1 cellular context compared by ENCODE assay signal in the genomic region with DNA sequence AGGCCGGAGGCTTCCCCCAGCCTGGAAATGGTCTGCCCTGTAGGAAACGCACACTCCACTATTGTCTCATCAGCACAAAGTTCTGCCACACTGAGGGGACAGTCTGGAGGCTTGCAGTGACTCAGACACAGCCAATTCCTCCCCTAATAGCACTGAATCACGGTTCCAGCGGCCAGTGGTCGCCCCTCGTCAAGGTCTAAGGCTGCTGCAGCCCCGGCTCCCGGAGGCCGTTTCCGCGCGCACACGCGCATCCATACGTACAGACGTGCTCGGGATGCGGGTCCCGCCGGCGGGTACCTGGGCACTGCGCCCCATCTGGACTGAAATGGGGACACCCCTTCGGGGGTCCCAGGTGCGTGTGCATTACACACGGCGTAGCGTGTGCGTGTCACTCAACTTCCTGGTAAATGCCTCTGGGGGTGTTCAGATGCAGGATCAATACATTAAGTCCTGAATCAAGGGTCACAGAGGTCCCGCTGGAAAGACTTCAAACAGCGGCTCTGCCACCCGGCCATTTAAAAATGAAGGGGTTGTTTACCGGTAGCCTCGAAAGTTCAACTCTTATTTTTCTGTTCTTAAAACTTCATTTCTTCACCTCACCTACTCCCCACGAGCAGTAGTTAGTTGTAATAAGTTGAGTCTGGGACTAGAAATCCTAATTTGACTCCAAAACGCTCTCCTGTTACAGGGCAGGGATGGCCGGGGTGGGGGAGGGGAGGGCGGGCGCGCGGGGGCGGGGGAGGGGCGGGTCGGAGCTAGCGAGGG.
TF ChIP-seq lines count a peak whose summit lies in the region.

No MANE protein-coding gene starts in this region.

TF ChIP-seq in HepG2, 621 proteins besides CTCF, POLR2A, EP300 and RAD21 (continued from another document and continues in another):
- TF ChIP-seq, protein P1, sequence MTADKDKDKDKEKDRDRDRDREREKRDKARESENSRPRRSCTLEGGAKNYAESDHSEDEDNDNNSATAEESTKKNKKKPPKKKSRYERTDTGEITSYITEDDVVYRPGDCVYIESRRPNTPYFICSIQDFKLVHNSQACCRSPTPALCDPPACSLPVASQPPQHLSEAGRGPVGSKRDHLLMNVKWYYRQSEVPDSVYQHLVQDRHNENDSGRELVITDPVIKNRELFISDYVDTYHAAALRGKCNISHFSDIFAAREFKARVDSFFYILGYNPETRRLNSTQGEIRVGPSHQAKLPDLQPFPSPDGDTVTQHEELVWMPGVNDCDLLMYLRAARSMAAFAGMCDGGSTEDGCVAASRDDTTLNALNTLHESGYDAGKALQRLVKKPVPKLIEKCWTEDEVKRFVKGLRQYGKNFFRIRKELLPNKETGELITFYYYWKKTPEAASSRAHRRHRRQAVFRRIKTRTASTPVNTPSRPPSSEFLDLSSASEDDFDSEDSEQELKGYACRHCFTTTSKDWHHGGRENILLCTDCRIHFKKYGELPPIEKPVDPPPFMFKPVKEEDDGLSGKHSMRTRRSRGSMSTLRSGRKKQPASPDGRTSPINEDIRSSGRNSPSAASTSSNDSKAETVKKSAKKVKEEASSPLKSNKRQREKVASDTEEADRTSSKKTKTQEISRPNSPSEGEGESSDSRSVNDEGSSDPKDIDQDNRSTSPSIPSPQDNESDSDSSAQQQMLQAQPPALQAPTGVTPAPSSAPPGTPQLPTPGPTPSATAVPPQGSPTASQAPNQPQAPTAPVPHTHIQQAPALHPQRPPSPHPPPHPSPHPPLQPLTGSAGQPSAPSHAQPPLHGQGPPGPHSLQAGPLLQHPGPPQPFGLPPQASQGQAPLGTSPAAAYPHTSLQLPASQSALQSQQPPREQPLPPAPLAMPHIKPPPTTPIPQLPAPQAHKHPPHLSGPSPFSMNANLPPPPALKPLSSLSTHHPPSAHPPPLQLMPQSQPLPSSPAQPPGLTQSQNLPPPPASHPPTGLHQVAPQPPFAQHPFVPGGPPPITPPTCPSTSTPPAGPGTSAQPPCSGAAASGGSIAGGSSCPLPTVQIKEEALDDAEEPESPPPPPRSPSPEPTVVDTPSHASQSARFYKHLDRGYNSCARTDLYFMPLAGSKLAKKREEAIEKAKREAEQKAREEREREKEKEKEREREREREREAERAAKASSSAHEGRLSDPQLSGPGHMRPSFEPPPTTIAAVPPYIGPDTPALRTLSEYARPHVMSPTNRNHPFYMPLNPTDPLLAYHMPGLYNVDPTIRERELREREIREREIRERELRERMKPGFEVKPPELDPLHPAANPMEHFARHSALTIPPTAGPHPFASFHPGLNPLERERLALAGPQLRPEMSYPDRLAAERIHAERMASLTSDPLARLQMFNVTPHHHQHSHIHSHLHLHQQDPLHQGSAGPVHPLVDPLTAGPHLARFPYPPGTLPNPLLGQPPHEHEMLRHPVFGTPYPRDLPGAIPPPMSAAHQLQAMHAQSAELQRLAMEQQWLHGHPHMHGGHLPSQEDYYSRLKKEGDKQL (CRISPR knock-in tag; IDR thresholded peaks at IDR 0.05; ENCODE audit: low read depth), result no peak
- TF ChIP-seq, protein P2, sequence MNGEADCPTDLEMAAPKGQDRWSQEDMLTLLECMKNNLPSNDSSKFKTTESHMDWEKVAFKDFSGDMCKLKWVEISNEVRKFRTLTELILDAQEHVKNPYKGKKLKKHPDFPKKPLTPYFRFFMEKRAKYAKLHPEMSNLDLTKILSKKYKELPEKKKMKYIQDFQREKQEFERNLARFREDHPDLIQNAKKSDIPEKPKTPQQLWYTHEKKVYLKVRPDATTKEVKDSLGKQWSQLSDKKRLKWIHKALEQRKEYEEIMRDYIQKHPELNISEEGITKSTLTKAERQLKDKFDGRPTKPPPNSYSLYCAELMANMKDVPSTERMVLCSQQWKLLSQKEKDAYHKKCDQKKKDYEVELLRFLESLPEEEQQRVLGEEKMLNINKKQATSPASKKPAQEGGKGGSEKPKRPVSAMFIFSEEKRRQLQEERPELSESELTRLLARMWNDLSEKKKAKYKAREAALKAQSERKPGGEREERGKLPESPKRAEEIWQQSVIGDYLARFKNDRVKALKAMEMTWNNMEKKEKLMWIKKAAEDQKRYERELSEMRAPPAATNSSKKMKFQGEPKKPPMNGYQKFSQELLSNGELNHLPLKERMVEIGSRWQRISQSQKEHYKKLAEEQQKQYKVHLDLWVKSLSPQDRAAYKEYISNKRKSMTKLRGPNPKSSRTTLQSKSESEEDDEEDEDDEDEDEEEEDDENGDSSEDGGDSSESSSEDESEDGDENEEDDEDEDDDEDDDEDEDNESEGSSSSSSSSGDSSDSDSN (CRISPR knock-in tag; IDR thresholded peaks at IDR 0.05), result peak; percentile 62
- TF ChIP-seq SAFB2 (CRISPR knock-in tag; IDR thresholded peaks at IDR 0.05; ENCODE audit: borderline replicate concordance, low read depth) (no peak), NR1H2 (CRISPR knock-in tag; IDR thresholded peaks at IDR 0.05; ENCODE audit: borderline replicate concordance, low read depth) (no peak), HOXA3 (CRISPR knock-in tag; IDR thresholded peaks at IDR 0.05) (no peak; the same call in 1 of the 2 replicates), KDM6A (CRISPR knock-in tag; IDR thresholded peaks at IDR 0.05; ENCODE audit: low read depth) (no peak), ONECUT2 (CRISPR knock-in tag; IDR thresholded peaks at IDR 0.05) (no peak), ZNF776 (CRISPR knock-in tag; IDR thresholded peaks at IDR 0.05) (no peak), RARA (CRISPR knock-in tag; IDR thresholded peaks at IDR 0.05) (no peak), ZNF333 (CRISPR knock-in tag; IDR thresholded peaks at IDR 0.05; ENCODE audit: borderline replicate concordance) (peak; percentile 70; the same call in 1 of the 2 replicates), HCFC1 (IDR thresholded peaks at IDR 0.05; ENCODE audit: low read depth, low read length) (no peak), KDM3A (CRISPR knock-in tag; IDR thresholded peaks at IDR 0.05; ENCODE audit: low read depth) (0 out of 2 replicates have a peak, but pooled peaks have one; percentile 16), ZNF552 (CRISPR knock-in tag; IDR thresholded peaks at IDR 0.05; ENCODE audit: borderline replicate concordance) (no peak), SP5 (CRISPR knock-in tag; IDR thresholded peaks at IDR 0.05; ENCODE audit: borderline replicate concordance, low read depth) (no peak), ZNF543 (CRISPR knock-in tag; IDR thresholded peaks at IDR 0.05) (no peak), ZNF510 (CRISPR knock-in tag; IDR thresholded peaks at IDR 0.05; ENCODE audit: low read depth) (no peak), HNF4G (IDR thresholded peaks at IDR 0.05; ENCODE audit: borderline replicate concordance, low read depth, low read length) (0 out of 2 replicates have a peak, but pooled peaks have one; percentile 10), HNF4G (CRISPR knock-in tag; IDR thresholded peaks at IDR 0.05; ENCODE audit: borderline replicate concordance, low read depth) (no peak), ATRX (CRISPR knock-in tag; IDR thresholded peaks at IDR 0.05; ENCODE audit: borderline replicate concordance) (no peak), GATAD1 (CRISPR knock-in tag; IDR thresholded peaks at IDR 0.05) (no peak; the same call in 1 of the 2 replicates), ZBTB7B (CRISPR knock-in tag; IDR thresholded peaks at IDR 0.05) (peak; percentile 92), ZNF263 (CRISPR knock-in tag; IDR thresholded peaks at IDR 0.05) (peak; percentile 38; the same call in 1 of the 2 replicates), KLF6 (CRISPR knock-in tag; IDR thresholded peaks at IDR 0.05) (no peak), DPF2 (CRISPR knock-in tag; IDR thresholded peaks at IDR 0.05; ENCODE audit: borderline replicate concordance, low read depth) (no peak), ZNF678 (CRISPR knock-in tag; IDR thresholded peaks at IDR 0.05) (no peak), ZNF709 (CRISPR knock-in tag; IDR thresholded peaks at IDR 0.05) (no peak), ZFP37 (CRISPR knock-in tag; IDR thresholded peaks at IDR 0.05; ENCODE audit: borderline replicate concordance) (0 out of 2 replicates have a peak, but pooled peaks have one; percentile 68), MIER2 (CRISPR knock-in tag; IDR thresholded peaks at IDR 0.05) (no peak), AKAP8 (CRISPR knock-in tag; IDR thresholded peaks at IDR 0.05) (no peak), RFX1 (IDR thresholded peaks at IDR 0.05) (no peak), TGIF2 (CRISPR knock-in tag; IDR thresholded peaks at IDR 0.05) (no peak), MEIS1 (CRISPR knock-in tag; IDR thresholded peaks at IDR 0.05; ENCODE audit: borderline replicate concordance) (no peak), XBP1 (CRISPR knock-in tag; IDR thresholded peaks at IDR 0.05) (no peak), IKZF4 (CRISPR knock-in tag; IDR thresholded peaks at IDR 0.05; ENCODE audit: borderline replicate concordance, low read depth, not compliant biosample characterization) (no peak), ZC3H13 (CRISPR knock-in tag; IDR thresholded peaks at IDR 0.05) (peak; percentile 58; the same call in 1 of the 2 replicates), TP53 (CRISPR knock-in tag; conservative IDR thresholded peaks at IDR 0.05) (no peak)
- TF ChIP-seq, protein P3, sequence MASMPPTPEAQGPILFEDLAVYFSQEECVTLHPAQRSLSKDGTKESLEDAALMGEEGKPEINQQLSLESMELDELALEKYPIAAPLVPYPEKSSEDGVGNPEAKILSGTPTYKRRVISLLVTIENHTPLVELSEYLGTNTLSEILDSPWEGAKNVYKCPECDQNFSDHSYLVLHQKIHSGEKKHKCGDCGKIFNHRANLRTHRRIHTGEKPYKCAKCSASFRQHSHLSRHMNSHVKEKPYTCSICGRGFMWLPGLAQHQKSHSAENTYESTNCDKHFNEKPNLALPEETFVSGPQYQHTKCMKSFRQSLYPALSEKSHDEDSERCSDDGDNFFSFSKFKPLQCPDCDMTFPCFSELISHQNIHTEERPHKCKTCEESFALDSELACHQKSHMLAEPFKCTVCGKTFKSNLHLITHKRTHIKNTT (CRISPR knock-in tag; IDR thresholded peaks at IDR 0.05), result no peak
- TF ChIP-seq, protein P4, sequence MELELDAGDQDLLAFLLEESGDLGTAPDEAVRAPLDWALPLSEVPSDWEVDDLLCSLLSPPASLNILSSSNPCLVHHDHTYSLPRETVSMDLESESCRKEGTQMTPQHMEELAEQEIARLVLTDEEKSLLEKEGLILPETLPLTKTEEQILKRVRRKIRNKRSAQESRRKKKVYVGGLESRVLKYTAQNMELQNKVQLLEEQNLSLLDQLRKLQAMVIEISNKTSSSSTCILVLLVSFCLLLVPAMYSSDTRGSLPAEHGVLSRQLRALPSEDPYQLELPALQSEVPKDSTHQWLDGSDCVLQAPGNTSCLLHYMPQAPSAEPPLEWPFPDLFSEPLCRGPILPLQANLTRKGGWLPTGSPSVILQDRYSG (CRISPR knock-in tag; IDR thresholded peaks at IDR 0.05), result no peak
- TF ChIP-seq, protein P5, sequence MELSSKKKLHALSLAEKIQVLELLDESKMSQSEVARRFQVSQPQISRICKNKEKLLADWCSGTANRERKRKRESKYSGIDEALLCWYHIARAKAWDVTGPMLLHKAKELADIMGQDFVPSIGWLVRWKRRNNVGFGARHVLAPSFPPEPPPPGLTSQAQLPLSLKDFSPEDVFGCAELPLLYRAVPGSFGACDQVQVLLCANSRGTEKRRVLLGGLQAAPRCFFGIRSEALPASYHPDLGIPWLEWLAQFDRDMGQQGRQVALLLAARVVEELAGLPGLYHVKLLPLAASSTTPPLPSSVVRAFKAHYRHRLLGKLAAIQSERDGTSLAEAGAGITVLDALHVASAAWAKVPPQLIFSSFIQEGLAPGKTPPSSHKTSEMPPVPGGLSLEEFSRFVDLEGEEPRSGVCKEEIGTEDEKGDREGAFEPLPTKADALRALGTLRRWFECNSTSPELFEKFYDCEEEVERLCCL (CRISPR knock-in tag; IDR thresholded peaks at IDR 0.05; ENCODE audit: borderline replicate concordance), result no peak
- TF ChIP-seq, protein P6, sequence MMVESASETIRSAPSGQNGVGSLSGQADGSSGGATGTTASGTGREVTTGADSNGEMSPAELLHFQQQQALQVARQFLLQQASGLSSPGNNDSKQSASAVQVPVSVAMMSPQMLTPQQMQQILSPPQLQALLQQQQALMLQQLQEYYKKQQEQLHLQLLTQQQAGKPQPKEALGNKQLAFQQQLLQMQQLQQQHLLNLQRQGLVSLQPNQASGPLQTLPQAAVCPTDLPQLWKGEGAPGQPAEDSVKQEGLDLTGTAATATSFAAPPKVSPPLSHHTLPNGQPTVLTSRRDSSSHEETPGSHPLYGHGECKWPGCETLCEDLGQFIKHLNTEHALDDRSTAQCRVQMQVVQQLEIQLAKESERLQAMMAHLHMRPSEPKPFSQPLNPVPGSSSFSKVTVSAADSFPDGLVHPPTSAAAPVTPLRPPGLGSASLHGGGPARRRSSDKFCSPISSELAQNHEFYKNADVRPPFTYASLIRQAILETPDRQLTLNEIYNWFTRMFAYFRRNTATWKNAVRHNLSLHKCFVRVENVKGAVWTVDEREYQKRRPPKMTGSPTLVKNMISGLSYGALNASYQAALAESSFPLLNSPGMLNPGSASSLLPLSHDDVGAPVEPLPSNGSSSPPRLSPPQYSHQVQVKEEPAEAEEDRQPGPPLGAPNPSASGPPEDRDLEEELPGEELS (CRISPR knock-in tag; IDR thresholded peaks at IDR 0.05), result no peak
- TF ChIP-seq, protein P7, sequence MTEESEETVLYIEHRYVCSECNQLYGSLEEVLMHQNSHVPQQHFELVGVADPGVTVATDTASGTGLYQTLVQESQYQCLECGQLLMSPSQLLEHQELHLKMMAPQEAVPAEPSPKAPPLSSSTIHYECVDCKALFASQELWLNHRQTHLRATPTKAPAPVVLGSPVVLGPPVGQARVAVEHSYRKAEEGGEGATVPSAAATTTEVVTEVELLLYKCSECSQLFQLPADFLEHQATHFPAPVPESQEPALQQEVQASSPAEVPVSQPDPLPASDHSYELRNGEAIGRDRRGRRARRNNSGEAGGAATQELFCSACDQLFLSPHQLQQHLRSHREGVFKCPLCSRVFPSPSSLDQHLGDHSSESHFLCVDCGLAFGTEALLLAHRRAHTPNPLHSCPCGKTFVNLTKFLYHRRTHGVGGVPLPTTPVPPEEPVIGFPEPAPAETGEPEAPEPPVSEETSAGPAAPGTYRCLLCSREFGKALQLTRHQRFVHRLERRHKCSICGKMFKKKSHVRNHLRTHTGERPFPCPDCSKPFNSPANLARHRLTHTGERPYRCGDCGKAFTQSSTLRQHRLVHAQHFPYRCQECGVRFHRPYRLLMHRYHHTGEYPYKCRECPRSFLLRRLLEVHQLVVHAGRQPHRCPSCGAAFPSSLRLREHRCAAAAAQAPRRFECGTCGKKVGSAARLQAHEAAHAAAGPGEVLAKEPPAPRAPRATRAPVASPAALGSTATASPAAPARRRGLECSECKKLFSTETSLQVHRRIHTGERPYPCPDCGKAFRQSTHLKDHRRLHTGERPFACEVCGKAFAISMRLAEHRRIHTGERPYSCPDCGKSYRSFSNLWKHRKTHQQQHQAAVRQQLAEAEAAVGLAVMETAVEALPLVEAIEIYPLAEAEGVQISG (CRISPR knock-in tag; IDR thresholded peaks at IDR 0.05), result no peak; the same call in 1 of the 2 replicates
